In genomic region chr4:86247328-86247727, GRCh38 we compare ENCODE assay signal across 27 cellular contexts.
"Had no signal": no experiment of that assay in that cellular context is flagged by ENCODE, and none has a peak within 500 bp of the region (broad histone marks: within the 10 kb centered on the region; RNA-seq: fewer than 3 reads in every experiment).

No MANE protein-coding gene starts in this region.

- H3K4me2 ChIP-seq: PC-9 had no signal

- H3K27ac ChIP-seq: adrenal gland, body of pancreas, breast epithelium, PC-9, RWPE1 had no signal

- H3K4me1 Mint-ChIP-seq: activated CD4-positive, alpha-beta T cell treated with anti-CD3 and anti-CD28 coated beads, Interleukin-2, amount 10 ng/mL, durations not matched to agents 24 days and 14 days had no signal

- H2AFZ ChIP-seq: PC-9 had no signal

- DNase-seq: activated CD4-positive, alpha-beta T cell treated with anti-CD3 and anti-CD28 coated beads, Interleukin-2, amount 10 ng/mL, durations not matched to agents 24 days and 14 days; activated CD4-positive, alpha-beta T cell treated with anti-CD3 and anti-CD28 coated beads, Interleukin-2, amount 50 U/mL, for 4 hours; activated CD8-positive, alpha-beta T cell treated with anti-CD3 and anti-CD28 coated beads for 36 hours; activated gamma-delta T cell treated with Interleukin-2 at 50 U/mL for 16 hours; activated naive CD4-positive, alpha-beta T cell treated with anti-CD3 and anti-CD28 coated beads for 36 hours; activated T-cell treated with anti-CD3 and anti-CD28 coated beads, Interleukin-2, amount 50 U/mL, for 24 hours; adrenal gland; body of pancreas; caudate nucleus; cerebellar nuclear complex; NCI-H1105; NCI-H1436; NCI-H1694; NCI-H1930; NCI-H2081 treated with DMSO at 0.1 percent for 48 hours; NCI-H226; NCI-H446 treated with DMSO at 0.1 percent for 48 hours; NCI-H524; NCI-H748 treated with DMSO at 0.1 percent for 48 hours; PC-9; SIG-M5; T1000 had no signal

- H3K27me3 ChIP-seq: adrenal gland, body of pancreas, breast epithelium had no signal

- H3K36me3 ChIP-seq: adrenal gland, breast epithelium had no signal

- H3K4me1 ChIP-seq: adrenal gland, body of pancreas, breast epithelium had no signal

- H3K4me3 Mint-ChIP-seq: activated CD4-positive, alpha-beta T cell treated with anti-CD3 and anti-CD28 coated beads, Interleukin-2, amount 10 ng/mL, durations not matched to agents 24 days and 14 days; activated CD8-positive, alpha-beta T cell treated with anti-CD3 and anti-CD28 coated beads for 36 hours; activated naive CD4-positive, alpha-beta T cell treated with anti-CD3 and anti-CD28 coated beads for 36 hours; activated T-cell treated with anti-CD3 and anti-CD28 coated beads, Interleukin-2, amount 50 U/mL, for 24 hours; activated T-helper 1 cell treated with anti-CD3 and anti-CD28 coated beads, Interleukin-12 subunit alpha, Interleukin-12 subunit beta, Interleukin-2, Interleukin-4 antibody, amounts not matched to agents 30 ng/mL and 10 ng/mL and 1 ng/mL, durations not matched to agents 14 hours and 24 hours and 36 hours had no signal

- H3K9me3 Mint-ChIP-seq: activated naive CD4-positive, alpha-beta T cell treated with anti-CD3 and anti-CD28 coated beads for 36 hours had no signal

- H3K4me3 ChIP-seq: adrenal gland, body of pancreas, breast epithelium, PC-9 had no signal

- H3K9me3 ChIP-seq: adrenal gland, breast epithelium had no signal

- ATAC-seq: activated CD8-positive, alpha-beta T cell treated with anti-CD3 and anti-CD28 coated beads for 36 hours; activated naive CD4-positive, alpha-beta T cell treated with anti-CD3 and anti-CD28 coated beads, Interleukin-2, amount 50 U/mL, for 72 hours; body of pancreas; Right ventricle myocardium inferior had no signal

- H3K27me3 Mint-ChIP-seq: activated CD4-positive, alpha-beta T cell treated with anti-CD3 and anti-CD28 coated beads, Interleukin-2, amount 10 ng/mL, durations not matched to agents 24 days and 14 days; activated CD8-positive, alpha-beta T cell treated with anti-CD3 and anti-CD28 coated beads for 36 hours; activated T-cell treated with anti-CD3 and anti-CD28 coated beads, Interleukin-2, amount 50 U/mL, for 24 hours had no signal
